In genomic region chr20:33648396-33649004, GRCh38 we compare ENCODE assay signal across 11 cellular contexts. TPM values are rescaled to one million over a fixed set of nuclear protein-coding genes. Genes with fewer than 3 reads are reported as not detected.
DNase-seq lines count a peak whose midpoint lies in the region; ATAC-seq and TF ChIP-seq lines count a peak whose summit lies in the region.
"Had no signal": no experiment of that assay in that cellular context is flagged by ENCODE, and none has a peak within 500 bp of the region (broad histone marks: within the 10 kb centered on the region; RNA-seq: fewer than 3 reads in every experiment).

No MANE protein-coding gene starts in this region.

- H2BK12ac ChIP-seq in H9 (ENCODE audit: insufficient read length, low read depth, low read length) = no peak overlapping the region

- no peak overlapping the region for H4K91ac ChIP-seq in H9 (ENCODE audit: insufficient read length, low read depth, low read length)

- H3K23ac ChIP-seq in H9 (ENCODE audit: insufficient read length, low read depth, low read length) = no peak overlapping the region

- no peak overlapping the region for H3T11ph ChIP-seq in H9 (ENCODE audit: low read length)

- H3K56ac ChIP-seq in H9 (ENCODE audit: insufficient read length, low read depth, low read length) = no peak overlapping the region

- H2AK5ac ChIP-seq in H9 (ENCODE audit: insufficient read length, low read length) = no peak overlapping the region

- no peak overlapping the region for H3K14ac ChIP-seq in H9 (ENCODE audit: insufficient read depth, low read length)

- H3K4me3 Mint-ChIP-seq in activated naive CD8-positive, alpha-beta T cell treated with anti-CD3 and anti-CD28 coated beads, Interleukin-2, amount 10 ng/mL, durations not matched to agents 7 days and 5 days = no peak overlapping the region
- H3K4me3 Mint-ChIP-seq in activated naive CD8-positive, alpha-beta T cell treated with anti-CD3 and anti-CD28 coated beads for 36 hours = no peak overlapping the region
- no peak overlapping the region for H3K4me3 Mint-ChIP-seq in activated T-helper 17 cell treated with anti-CD3 and anti-CD28 coated beads, Interleukin-2, amount 50 U/mL, for 72 hours
- peak overlapping the region in 3 of 5 donors; percentile 14 to 63 (median 15) for H3K4me3 Mint-ChIP-seq in immature natural killer cell
- H3K4me3 Mint-ChIP-seq in type B pancreatic cell = no peak overlapping the region
- no peak overlapping the region for H3K4me3 Mint-ChIP-seq in H9

- no peak overlapping the region for H3K4me2 ChIP-seq in H9 (ENCODE audit: insufficient read depth, insufficient read length, low read length)

- H3K27me3 Mint-ChIP-seq in activated naive CD8-positive, alpha-beta T cell treated with anti-CD3 and anti-CD28 coated beads, Interleukin-2, amount 10 ng/mL, durations not matched to agents 7 days and 5 days = no peaks in the 10 kb centered on the region
- no peaks in the 10 kb centered on the region for H3K27me3 Mint-ChIP-seq in activated naive CD8-positive, alpha-beta T cell treated with anti-CD3 and anti-CD28 coated beads for 36 hours
- H3K27me3 Mint-ChIP-seq in activated T-helper 17 cell treated with anti-CD3 and anti-CD28 coated beads, Interleukin-2, amount 50 U/mL, for 72 hours = no peaks in the 10 kb centered on the region
- H3K27me3 Mint-ChIP-seq in immature natural killer cell (ENCODE audit: low read depth in 3 of 3) (peaks cover 2 to 7% (median 2%) of the 10 kb centered on the region in 3 donors), type B pancreatic cell (no peaks in the 10 kb centered on the region), H9 (ENCODE audit: low read depth) (no peaks in the 10 kb centered on the region; the same call in 1 of the 2 replicates)

- H3K18ac ChIP-seq in H9 (ENCODE audit: insufficient read length, low read depth, low read length) = no peak overlapping the region

- H2AFZ ChIP-seq in H9 (ENCODE audit: low read length) = no peak overlapping the region

- no peak for DNase-seq in activated naive CD8-positive, alpha-beta T cell treated with anti-CD3 and anti-CD28 coated beads, Interleukin-2, amount 10 ng/mL, durations not matched to agents 7 days and 5 days
- no peak for DNase-seq in activated naive CD8-positive, alpha-beta T cell treated with anti-CD3 and anti-CD28 coated beads for 36 hours
- DNase-seq in immature natural killer cell = peak in 2 of 3 donors; percentile 14 to 19
- no peak for DNase-seq in type B pancreatic cell (ENCODE audit: extremely low spot score, unreplicated experiment)
- no peak for DNase-seq in GM10248 (ENCODE audit: extremely low spot score)
- no peak for DNase-seq in stimulated activated naive CD8-positive, alpha-beta T cell treated with anti-CD3 and anti-CD28 coated beads, Interleukin-15, Interleukin-2, amounts not matched to agents 100 U/mL and 50 U/mL, for 24 hours
- DNase-seq in H9 = no peak
- DNase-seq: NCI-H526 had no signal

- H3K27ac Mint-ChIP-seq in activated naive CD8-positive, alpha-beta T cell treated with anti-CD3 and anti-CD28 coated beads, Interleukin-2, amount 10 ng/mL, durations not matched to agents 7 days and 5 days = peak overlapping the region; percentile 42
- no peak overlapping the region for H3K27ac Mint-ChIP-seq in activated naive CD8-positive, alpha-beta T cell treated with anti-CD3 and anti-CD28 coated beads for 36 hours
- H3K27ac Mint-ChIP-seq in activated T-helper 17 cell treated with anti-CD3 and anti-CD28 coated beads, Interleukin-2, amount 50 U/mL, for 72 hours = no peak overlapping the region
- peak overlapping the region in 3 of 6 donors; percentile 12 to 15 (median 13) for H3K27ac Mint-ChIP-seq in immature natural killer cell
- H3K27ac Mint-ChIP-seq in type B pancreatic cell = peak overlapping the region; percentile 97
- no peak overlapping the region; a peak in 1 of 7 replicates for H3K27ac Mint-ChIP-seq in H9

- H3K9me3 Mint-ChIP-seq in activated naive CD8-positive, alpha-beta T cell treated with anti-CD3 and anti-CD28 coated beads, Interleukin-2, amount 10 ng/mL, durations not matched to agents 7 days and 5 days = no peaks in the 10 kb centered on the region
- no peaks in the 10 kb centered on the region for H3K9me3 Mint-ChIP-seq in activated naive CD8-positive, alpha-beta T cell treated with anti-CD3 and anti-CD28 coated beads for 36 hours
- H3K9me3 Mint-ChIP-seq in activated T-helper 17 cell treated with anti-CD3 and anti-CD28 coated beads, Interleukin-2, amount 50 U/mL, for 72 hours = no peaks in the 10 kb centered on the region
- H3K9me3 Mint-ChIP-seq in immature natural killer cell (no peaks in the 10 kb centered on the region), type B pancreatic cell (no peaks in the 10 kb centered on the region), H9 (no peaks in the 10 kb centered on the region)

- no peak overlapping the region for H4K5ac ChIP-seq in H9 (ENCODE audit: insufficient read length, low read depth, low read length)

- no peaks in the 10 kb centered on the region for H3K27me3 ChIP-seq in H9 (ENCODE audit: insufficient read depth, low read length)
- H3K27me3 ChIP-seq: uterus had no signal

- no peak overlapping the region for H2BK120ac ChIP-seq in H9 (ENCODE audit: low read depth, low read length, poor library complexity, severe bottlenecking)

- no peak overlapping the region for H2BK15ac ChIP-seq in H9 (ENCODE audit: low read depth, low read length)

- no peak overlapping the region for H4K8ac ChIP-seq in H9 (replicated peaks; ENCODE audit: insufficient read length, low read depth, low read length)

- no peaks in the 10 kb centered on the region for H3K23me2 ChIP-seq in H9 (ENCODE audit: insufficient read length, low read depth, low read length, poor library complexity, severe bottlenecking)

- no peak overlapping the region for H3K9ac ChIP-seq in H9 (ENCODE audit: extremely low read depth, insufficient read length, low read length)

- no peak overlapping the region for H2BK5ac ChIP-seq in H9 (ENCODE audit: insufficient read length, low read length)

- peaks cover 9% of the 10 kb centered on the region for H3K36me3 Mint-ChIP-seq in activated naive CD8-positive, alpha-beta T cell treated with anti-CD3 and anti-CD28 coated beads, Interleukin-2, amount 10 ng/mL, durations not matched to agents 7 days and 5 days
- H3K36me3 Mint-ChIP-seq in activated naive CD8-positive, alpha-beta T cell treated with anti-CD3 and anti-CD28 coated beads for 36 hours = no peaks in the 10 kb centered on the region
- H3K36me3 Mint-ChIP-seq in activated T-helper 17 cell treated with anti-CD3 and anti-CD28 coated beads, Interleukin-2, amount 50 U/mL, for 72 hours (ENCODE audit: low read depth) = peaks cover 20% of the 10 kb centered on the region
- H3K36me3 Mint-ChIP-seq in immature natural killer cell = peaks cover 5 to 21% (median 9%) of the 10 kb centered on the region in 3 donors
- H3K36me3 Mint-ChIP-seq in type B pancreatic cell = peaks cover 35% of the 10 kb centered on the region
- H3K36me3 Mint-ChIP-seq in H9 (ENCODE audit: insufficient read depth in 1 of 3, low read depth in 3 of 3) = peaks cover 13 to 26% (median 20%) of the 10 kb centered on the region in 3 experiments; a peak in 6 of 7 replicates

- CTCF ChIA-PET in GM10248 (lab: Yijun Ruan, JAX) = interaction anchor here (1.1 to 1.7 kb wide), 3 partner anchors 8 to 45 kb away, joined by 3 read pairs; no protein-coding TSS in a partner anchor

- no peak for ATAC-seq in activated naive CD8-positive, alpha-beta T cell treated with anti-CD3 and anti-CD28 coated beads, Interleukin-2, amount 10 ng/mL, durations not matched to agents 7 days and 5 days (ENCODE audit: low read depth)
- peak; percentile 18 for ATAC-seq in activated T-helper 17 cell treated with anti-CD3 and anti-CD28 coated beads, Interleukin-2, amount 50 U/mL, for 72 hours (replicated peaks)
- no peak for ATAC-seq in stimulated activated naive CD8-positive, alpha-beta T cell treated with anti-CD3 and anti-CD28 coated beads, Interleukin-15, Interleukin-2, amounts not matched to agents 100 U/mL and 50 U/mL, for 24 hours

- no peaks in the 10 kb centered on the region for H3K4me1 ChIP-seq in H9 (ENCODE audit: insufficient read depth, low read length)

- no peak overlapping the region for H3K27ac ChIP-seq in H9 (ENCODE audit: insufficient read length, low read depth, low read length)
- H3K27ac ChIP-seq: uterus had no signal

- H3K9me3 ChIP-seq in H9 (ENCODE audit: control insufficient read depth, low read depth, low read length) = no peaks in the 10 kb centered on the region
- H3K9me3 ChIP-seq: uterus had no signal

- POLR2A ChIA-PET in activated naive CD8-positive, alpha-beta T cell treated with anti-CD3 and anti-CD28 coated beads, Interleukin-2, amount 10 ng/mL, durations not matched to agents 7 days and 5 days (lab: Charles Lee) = interaction anchor here (1.3 kb wide), 1 partner anchor 15 kb away, joined by 4 read pairs; no protein-coding TSS in a partner anchor
- POLR2A ChIA-PET in GM10248 (lab: Yijun Ruan, JAX) = interaction anchor here (0.6 kb wide), 1 partner anchor 730 kb away, joined by 7 read pairs; no protein-coding TSS in a partner anchor

- no peak overlapping the region for H3K4ac ChIP-seq in H9 (ENCODE audit: low read depth, low read length)

- H4K20me1 ChIP-seq in H9 (ENCODE audit: control insufficient read depth, insufficient read depth, insufficient read length) = no peaks in the 10 kb centered on the region

- TF ChIP-seq CTCF in type B pancreatic cell (conservative IDR thresholded peaks at IDR 0.05) = no peak
- TF ChIP-seq CTCF in GM10248 (IDR thresholded peaks at IDR 0.05; ENCODE audit: control extremely low read depth, extremely low read depth, low read depth, missing control alignments) = no peak
- no peak for TF ChIP-seq CTCF in H9 (conservative IDR thresholded peaks at IDR 0.05)

- no peaks in the 10 kb centered on the region for H3K79me2 ChIP-seq in H9 (ENCODE audit: insufficient read depth, low read length)

- WGBS in H9 (ENCODE audit: extremely low coverage, insufficient read length, low lambda C conversion rate) = no CpG with 5 or more reads among the region's 14 CpGs

- H2BK20ac ChIP-seq in H9 (ENCODE audit: low read depth, low read length, poor library complexity, severe bottlenecking) = no peak overlapping the region

- peaks cover 8% of the 10 kb centered on the region for H3K4me1 Mint-ChIP-seq in activated naive CD8-positive, alpha-beta T cell treated with anti-CD3 and anti-CD28 coated beads, Interleukin-2, amount 10 ng/mL, durations not matched to agents 7 days and 5 days
- peaks cover 16% of the 10 kb centered on the region for H3K4me1 Mint-ChIP-seq in activated naive CD8-positive, alpha-beta T cell treated with anti-CD3 and anti-CD28 coated beads for 36 hours
- peaks cover 13% of the 10 kb centered on the region for H3K4me1 Mint-ChIP-seq in activated T-helper 17 cell treated with anti-CD3 and anti-CD28 coated beads, Interleukin-2, amount 50 U/mL, for 72 hours
- H3K4me1 Mint-ChIP-seq in immature natural killer cell (peaks cover 28 to 31% of the 10 kb centered on the region in 2 donors), type B pancreatic cell (ENCODE audit: unreplicated experiment) (peaks cover 61% of the 10 kb centered on the region), H9 (peaks cover 17 to 19% of the 10 kb centered on the region in 2 experiments)

- no peaks in the 10 kb centered on the region for H3K79me1 ChIP-seq in H9 (ENCODE audit: insufficient read depth, low read depth, low read length, poor library complexity, severe bottlenecking)

RNA-seq across cellular contexts. Expression of gene C20orf144, which starts 13.6 kb away (rescaled TPM):
- under 1 TPM; 0.39 to 0.43 TPM for total RNA-seq in activated naive CD8-positive, alpha-beta T cell treated with anti-CD3 and anti-CD28 coated beads, Interleukin-2, amount 10 ng/mL, durations not matched to agents 7 days and 5 days
- under 1 TPM; 0.10 to 0.21 TPM for total RNA-seq in activated naive CD8-positive, alpha-beta T cell treated with anti-CD3 and anti-CD28 coated beads for 36 hours
- under 1 TPM; 0.26 to 0.41 TPM for total RNA-seq in activated T-helper 17 cell treated with anti-CD3 and anti-CD28 coated beads, Interleukin-2, amount 50 U/mL, for 72 hours
- polyA plus RNA-seq in immature natural killer cell = under 1 TPM in 2 of 3 donors, not detected in 1; 0.13 to 0.22 TPM
- total RNA-seq in type B pancreatic cell (ENCODE audit: low replicate concordance) = 0.29 and 0.82 TPM in 2 replicates
- total RNA-seq in H9 (2021) = 0.24 and 0.26 TPM in 2 replicates
- total RNA-seq: skeletal muscle tissue, uterus had no signal

RNA-seq across cellular contexts. Expression of gene ACTL10, which starts 18.2 kb away (rescaled TPM):
- total RNA-seq in activated naive CD8-positive, alpha-beta T cell treated with anti-CD3 and anti-CD28 coated beads, Interleukin-2, amount 10 ng/mL, durations not matched to agents 7 days and 5 days = 1 to 10 TPM; 4.4 to 4.9 TPM
- 1 to 10 TPM; 4.1 TPM for total RNA-seq in activated naive CD8-positive, alpha-beta T cell treated with anti-CD3 and anti-CD28 coated beads for 36 hours
- 1 to 10 TPM; 1.5 to 2.6 TPM for total RNA-seq in activated T-helper 17 cell treated with anti-CD3 and anti-CD28 coated beads, Interleukin-2, amount 50 U/mL, for 72 hours
- 1 to 10 TPM; 3.4 to 7.0 (median 3.9) TPM for polyA plus RNA-seq in immature natural killer cell
- total RNA-seq in type B pancreatic cell (ENCODE audit: low replicate concordance) (1.7 and 2.6 TPM in 2 replicates), H9 (2021) (0.46 and 0.55 TPM in 2 replicates)

RNA-seq across cellular contexts. Expression of gene NECAB3, which starts 25.7 kb away (rescaled TPM):
- total RNA-seq in activated naive CD8-positive, alpha-beta T cell treated with anti-CD3 and anti-CD28 coated beads, Interleukin-2, amount 10 ng/mL, durations not matched to agents 7 days and 5 days = 10 to 100 TPM; 36.3 to 37.7 TPM
- 10 to 100 TPM; 10.7 to 12.0 TPM for total RNA-seq in activated naive CD8-positive, alpha-beta T cell treated with anti-CD3 and anti-CD28 coated beads for 36 hours
- 10 to 100 TPM; 20.8 to 26.5 TPM for total RNA-seq in activated T-helper 17 cell treated with anti-CD3 and anti-CD28 coated beads, Interleukin-2, amount 50 U/mL, for 72 hours
- polyA plus RNA-seq in immature natural killer cell = 1 to 10 TPM; 2.5 to 3.8 (median 2.9) TPM
- total RNA-seq in type B pancreatic cell (ENCODE audit: low replicate concordance) (67.4 and 68.2 TPM in 2 replicates), H9 (2021) (51.5 and 57.7 TPM in 2 replicates)

RNA-seq across cellular contexts. Expression of gene E2F1, which starts 37.7 kb away (rescaled TPM):
- total RNA-seq in activated naive CD8-positive, alpha-beta T cell treated with anti-CD3 and anti-CD28 coated beads, Interleukin-2, amount 10 ng/mL, durations not matched to agents 7 days and 5 days = 10 to 100 TPM; 62.5 to 68.4 TPM
- 10 to 100 TPM; 76.1 to 79.6 TPM for total RNA-seq in activated naive CD8-positive, alpha-beta T cell treated with anti-CD3 and anti-CD28 coated beads for 36 hours
- 10 to 100 TPM; 40.2 to 65.4 TPM for total RNA-seq in activated T-helper 17 cell treated with anti-CD3 and anti-CD28 coated beads, Interleukin-2, amount 50 U/mL, for 72 hours
- polyA plus RNA-seq in immature natural killer cell = 1 to 10 TPM; 1.5 to 2.5 (median 1.8) TPM
- 20.7 and 32.8 TPM in 2 replicates for total RNA-seq in type B pancreatic cell (ENCODE audit: low replicate concordance)
- total RNA-seq in H9 (2021) = 57.9 and 58.7 TPM in 2 replicates

Comparison
In these comparisons a context has a peak if more than half of its experiments do, and no peak if none do; other contexts are left out.
1. H3K27ac Mint-ChIP-seq: peak in activated naive CD8-positive, alpha-beta T cell treated with anti-CD3 and anti-CD28 coated beads, Interleukin-2, amount 10 ng/mL, durations not matched to agents 7 days and 5 days (single experiment) and type B pancreatic cell (single experiment); none in activated naive CD8-positive, alpha-beta T cell treated with anti-CD3 and anti-CD28 coated beads for 36 hours (single experiment), activated T-helper 17 cell treated with anti-CD3 and anti-CD28 coated beads, Interleukin-2, amount 50 U/mL, for 72 hours (single experiment) and H9 (0 of 3).
2. DNase-seq: peak in immature natural killer cell (2 of 3); none in activated naive CD8-positive, alpha-beta T cell treated with anti-CD3 and anti-CD28 coated beads, Interleukin-2, amount 10 ng/mL, durations not matched to agents 7 days and 5 days (single experiment), activated naive CD8-positive, alpha-beta T cell treated with anti-CD3 and anti-CD28 coated beads for 36 hours (single experiment), type B pancreatic cell (single experiment), GM10248 (single experiment), stimulated activated naive CD8-positive, alpha-beta T cell treated with anti-CD3 and anti-CD28 coated beads, Interleukin-15, Interleukin-2, amounts not matched to agents 100 U/mL and 50 U/mL, for 24 hours (single experiment) and H9 (single experiment).
3. H3K4me3 Mint-ChIP-seq: peak in immature natural killer cell (3 of 5); none in activated naive CD8-positive, alpha-beta T cell treated with anti-CD3 and anti-CD28 coated beads, Interleukin-2, amount 10 ng/mL, durations not matched to agents 7 days and 5 days (single experiment), activated naive CD8-positive, alpha-beta T cell treated with anti-CD3 and anti-CD28 coated beads for 36 hours (single experiment), activated T-helper 17 cell treated with anti-CD3 and anti-CD28 coated beads, Interleukin-2, amount 50 U/mL, for 72 hours (single experiment), type B pancreatic cell (single experiment) and H9 (0 of 2).